ENCODE assay signal across 21 cellular contexts in the genomic region with DNA sequence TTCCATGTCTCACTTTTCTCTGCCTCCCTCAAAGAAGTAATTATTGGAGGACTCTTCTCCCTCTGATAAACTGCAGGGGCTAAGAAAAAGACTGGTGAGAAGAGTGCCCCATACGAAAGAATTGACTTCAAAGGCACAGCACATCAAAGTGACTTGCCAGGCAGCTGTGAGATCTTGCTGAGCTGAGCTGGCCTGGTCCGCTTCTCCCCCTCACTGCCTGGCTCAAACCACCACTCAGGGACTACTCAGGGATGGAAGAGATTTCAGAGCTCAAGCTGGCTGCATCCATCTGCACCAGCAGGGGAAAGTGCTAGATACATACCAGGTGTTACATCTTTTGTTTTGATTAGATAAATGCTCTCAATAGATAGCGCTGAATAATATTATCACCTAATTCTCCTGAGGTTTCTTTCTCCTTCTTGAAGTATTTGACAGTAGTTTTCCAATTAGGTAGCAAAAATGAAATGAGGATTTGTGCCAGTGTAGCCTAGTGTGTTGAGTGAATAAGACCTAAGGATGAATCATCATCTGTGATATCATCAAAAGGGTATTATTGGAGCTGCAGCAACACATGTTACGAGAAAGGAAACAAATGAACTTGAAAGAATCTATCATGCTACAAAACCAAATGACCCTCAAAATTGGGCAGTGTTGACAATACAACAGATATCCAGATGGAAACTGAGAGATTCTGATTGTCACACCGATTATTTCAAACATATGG.
DNase-seq lines count a peak whose midpoint lies in the region; ATAC-seq and TF ChIP-seq lines count a peak whose summit lies in the region.
"Had no signal": no experiment of that assay in that cellular context is flagged by ENCODE, and none has a peak within 500 bp of the region (broad histone marks: within the 10 kb centered on the region; RNA-seq: fewer than 3 reads in every experiment).

No MANE protein-coding gene starts in this region.

- H3K4me3 ChIP-seq in osteoblast (ENCODE audit: insufficient read depth, low read length) (no peak overlapping the region), tibial artery (no peak overlapping the region)
- H3K4me3 ChIP-seq: ascending aorta, skin epidermis had no signal

- peak; percentile 75 for ATAC-seq in WTC11
- ATAC-seq: activated CD8-positive, alpha-beta T cell treated with anti-CD3 and anti-CD28 coated beads for 36 hours; left ventricle myocardium superior; Right ventricle myocardium inferior had no signal

- TF ChIP-seq CTCF in WTC11 (IDR thresholded peaks at IDR 0.05) (no peak), osteoblast (IDR thresholded peaks at IDR 0.05; ENCODE audit: extremely low read depth, low read depth, low read length) (no peak), tibial artery (IDR thresholded peaks at IDR 0.05) (no peak)

- no peak overlapping the region for H3K27ac Mint-ChIP-seq in WTC11
- H3K27ac Mint-ChIP-seq: activated CD8-positive, alpha-beta T cell treated with anti-CD3 and anti-CD28 coated beads for 36 hours; activated T-helper 2 cell treated with anti-CD3 and anti-CD28 coated beads, Interferon-gamma antibody, Interleukin-2, Interleukin-4, amounts not matched to agents 10 μg/mL and 5 μg/mL and 100 μg/mL, durations not matched to agents 14 hours and 24 hours and 36 hours; IgD-negative memory B cell; nephron; stimulated activated naive CD8-positive, alpha-beta T cell treated with anti-CD3 and anti-CD28 coated beads, Interleukin-15, Interleukin-2, amounts not matched to agents 100 ng/mL and 50 ng/mL, for 24 hours had no signal

- no peaks in the 10 kb centered on the region for H3K79me2 ChIP-seq in osteoblast (ENCODE audit: insufficient read depth, low read length)

- POLR2A ChIA-PET in WTC11 (lab: Charles Lee) = no interaction called here

- no peaks in the 10 kb centered on the region for H3K4me1 Mint-ChIP-seq in WTC11
- H3K4me1 Mint-ChIP-seq: IgD-negative memory B cell had no signal

- H3K9me3 Mint-ChIP-seq in WTC11 = no peaks in the 10 kb centered on the region
- H3K9me3 Mint-ChIP-seq: activated CD8-positive, alpha-beta T cell treated with anti-CD3 and anti-CD28 coated beads for 36 hours; activated T-helper 2 cell treated with anti-CD3 and anti-CD28 coated beads, Interferon-gamma antibody, Interleukin-2, Interleukin-4, amounts not matched to agents 10 μg/mL and 5 μg/mL and 100 μg/mL, durations not matched to agents 14 hours and 24 hours and 36 hours; IgD-negative memory B cell; stimulated activated naive CD8-positive, alpha-beta T cell treated with anti-CD3 and anti-CD28 coated beads, Interleukin-15, Interleukin-2, amounts not matched to agents 100 ng/mL and 50 ng/mL, for 24 hours had no signal

- no peaks in the 10 kb centered on the region for H3K36me3 Mint-ChIP-seq in WTC11
- H3K36me3 Mint-ChIP-seq: IgD-negative memory B cell had no signal

- H3K9me3 ChIP-seq in osteoblast (ENCODE audit: low read depth, low read length) (no peaks in the 10 kb centered on the region), tibial artery (peaks cover 0 to 7% (median 6%) of the 10 kb centered on the region in 3 donors)
- H3K9me3 ChIP-seq: ascending aorta had no signal

- H3K4me3 Mint-ChIP-seq in WTC11 = no peak overlapping the region
- H3K4me3 Mint-ChIP-seq: activated CD8-positive, alpha-beta T cell treated with anti-CD3 and anti-CD28 coated beads for 36 hours; IgD-negative memory B cell; nephron; stimulated activated naive CD8-positive, alpha-beta T cell treated with anti-CD3 and anti-CD28 coated beads, Interleukin-15, Interleukin-2, amounts not matched to agents 100 ng/mL and 50 ng/mL, for 24 hours had no signal

- intact Hi-C loops in tibial artery (cut with DNase I; ENCODE audit: low total_unique reads) = no loop called here

- peak overlapping the region; percentile 60 for H2AFZ ChIP-seq in osteoblast (ENCODE audit: low read length)

- DNase-seq in DMS 273 (lab: John Stamatoyannopoulos, UW; ENCODE audit: unreplicated experiment) = peak; percentile 3
- no peak for DNase-seq in DMS 273 treated with DMSO at 0.1 percent for 48 hours (lab: John Stamatoyannopoulos, UW)
- peak; percentile 21 for DNase-seq in WTC11 (ENCODE audit: low spot score)
- DNase-seq in fibroblast of the conjunctiva (ENCODE audit: low read depth) = peak; percentile 9
- DNase-seq in osteoblast (ENCODE audit: insufficient read length, low spot score, missing footprints) = peak; percentile 10
- DNase-seq in tibial artery = no peak
- DNase-seq in activated CD4-positive, alpha-beta T cell treated with anti-CD3 and anti-CD28 coated beads, Interleukin-2, amount 50 U/mL, for 1 hour = no peak
- DNase-seq in NCI-H774 (lab: John Stamatoyannopoulos, UW) = no peak
- DNase-seq: activated CD8-positive, alpha-beta T cell treated with anti-CD3 and anti-CD28 coated beads for 36 hours; left ventricle myocardium superior; NCI-H146; NCI-H748 treated with DMSO at 0.1 percent for 48 hours; T1000 had no signal

- H3K27me3 ChIP-seq in osteoblast (ENCODE audit: insufficient read depth, low read length) = no peaks in the 10 kb centered on the region
- H3K27me3 ChIP-seq in tibial artery = no peaks in the 10 kb centered on the region
- H3K27me3 ChIP-seq: ascending aorta had no signal

- H3K36me3 ChIP-seq in osteoblast (ENCODE audit: insufficient read depth, low read length) (no peaks in the 10 kb centered on the region), tibial artery (no peaks in the 10 kb centered on the region)
- H3K36me3 ChIP-seq: ascending aorta had no signal

- H3K27ac ChIP-seq in osteoblast (ENCODE audit: low read depth, low read length) (no peak overlapping the region), tibial artery (no peak overlapping the region)
- H3K27ac ChIP-seq: 22Rv1, ascending aorta, skin epidermis had no signal

- H3K27me3 Mint-ChIP-seq in WTC11 (ENCODE audit: low read depth) = no peaks in the 10 kb centered on the region
- H3K27me3 Mint-ChIP-seq: IgD-negative memory B cell had no signal

- H4K20me1 ChIP-seq in osteoblast (ENCODE audit: insufficient read depth, low read length) = no peaks in the 10 kb centered on the region

- H3K4me2 ChIP-seq in osteoblast (ENCODE audit: insufficient read depth, low read length) = peak overlapping the region; percentile 35

- peaks cover 6% of the 10 kb centered on the region for H3K4me1 ChIP-seq in osteoblast (ENCODE audit: insufficient read depth, low read length)
- peaks cover 0 to 26% (median 6%) of the 10 kb centered on the region in 4 donors for H3K4me1 ChIP-seq in tibial artery
- H3K4me1 ChIP-seq: ascending aorta had no signal

- CTCF ChIA-PET in WTC11 (lab: Charles Lee) = no interaction called here

TF ChIP-seq in WTC11, 78 proteins besides CTCF, POLR2A, EP300 and RAD21 (continues in another document):
- no peak for TF ChIP-seq ZNF396 (CRISPR knock-in tag; IDR thresholded peaks at IDR 0.05; ENCODE audit: borderline replicate concordance)
- no peak for TF ChIP-seq ZNF317 (CRISPR knock-in tag; IDR thresholded peaks at IDR 0.05; ENCODE audit: borderline replicate concordance, low read depth)
- TF ChIP-seq, protein P1, sequence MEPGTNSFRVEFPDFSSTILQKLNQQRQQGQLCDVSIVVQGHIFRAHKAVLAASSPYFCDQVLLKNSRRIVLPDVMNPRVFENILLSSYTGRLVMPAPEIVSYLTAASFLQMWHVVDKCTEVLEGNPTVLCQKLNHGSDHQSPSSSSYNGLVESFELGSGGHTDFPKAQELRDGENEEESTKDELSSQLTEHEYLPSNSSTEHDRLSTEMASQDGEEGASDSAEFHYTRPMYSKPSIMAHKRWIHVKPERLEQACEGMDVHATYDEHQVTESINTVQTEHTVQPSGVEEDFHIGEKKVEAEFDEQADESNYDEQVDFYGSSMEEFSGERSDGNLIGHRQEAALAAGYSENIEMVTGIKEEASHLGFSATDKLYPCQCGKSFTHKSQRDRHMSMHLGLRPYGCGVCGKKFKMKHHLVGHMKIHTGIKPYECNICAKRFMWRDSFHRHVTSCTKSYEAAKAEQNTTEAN (CRISPR knock-in tag; IDR thresholded peaks at IDR 0.05) = no peak
- TF ChIP-seq CREB1 (CRISPR knock-in tag; IDR thresholded peaks at IDR 0.05) = no peak
- no peak for TF ChIP-seq CDX4 (CRISPR knock-in tag; IDR thresholded peaks at IDR 0.05; ENCODE audit: borderline replicate concordance)
- TF ChIP-seq, protein P2, sequence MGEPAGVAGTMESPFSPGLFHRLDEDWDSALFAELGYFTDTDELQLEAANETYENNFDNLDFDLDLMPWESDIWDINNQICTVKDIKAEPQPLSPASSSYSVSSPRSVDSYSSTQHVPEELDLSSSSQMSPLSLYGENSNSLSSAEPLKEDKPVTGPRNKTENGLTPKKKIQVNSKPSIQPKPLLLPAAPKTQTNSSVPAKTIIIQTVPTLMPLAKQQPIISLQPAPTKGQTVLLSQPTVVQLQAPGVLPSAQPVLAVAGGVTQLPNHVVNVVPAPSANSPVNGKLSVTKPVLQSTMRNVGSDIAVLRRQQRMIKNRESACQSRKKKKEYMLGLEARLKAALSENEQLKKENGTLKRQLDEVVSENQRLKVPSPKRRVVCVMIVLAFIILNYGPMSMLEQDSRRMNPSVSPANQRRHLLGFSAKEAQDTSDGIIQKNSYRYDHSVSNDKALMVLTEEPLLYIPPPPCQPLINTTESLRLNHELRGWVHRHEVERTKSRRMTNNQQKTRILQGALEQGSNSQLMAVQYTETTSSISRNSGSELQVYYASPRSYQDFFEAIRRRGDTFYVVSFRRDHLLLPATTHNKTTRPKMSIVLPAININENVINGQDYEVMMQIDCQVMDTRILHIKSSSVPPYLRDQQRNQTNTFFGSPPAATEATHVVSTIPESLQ (CRISPR knock-in tag; IDR thresholded peaks at IDR 0.05) = no peak
- no peak for TF ChIP-seq HMGA2 (CRISPR knock-in tag; IDR thresholded peaks at IDR 0.05)
- TF ChIP-seq MAX (CRISPR knock-in tag; IDR thresholded peaks at IDR 0.05) = no peak
- TF ChIP-seq CBFB (CRISPR knock-in tag; IDR thresholded peaks at IDR 0.05; ENCODE audit: low read depth) = no peak
- TF ChIP-seq EMX1 (CRISPR knock-in tag; IDR thresholded peaks at IDR 0.05) = no peak
- no peak for TF ChIP-seq NFYB (CRISPR knock-in tag; conservative IDR thresholded peaks at IDR 0.05; ENCODE audit: low read depth)

Comparison
In these comparisons a context has a peak if more than half of its experiments do, and no peak if none do; other contexts are left out.
1. DNase-seq: peak in DMS 273 (single experiment), WTC11 (single experiment), fibroblast of the conjunctiva (single experiment) and osteoblast (single experiment); none in DMS 273 treated with DMSO at 0.1 percent for 48 hours (single experiment), tibial artery (0 of 2), activated CD4-positive, alpha-beta T cell treated with anti-CD3 and anti-CD28 coated beads, Interleukin-2, amount 50 U/mL, for 1 hour (single experiment) and NCI-H774 (single experiment).